In genomic region chr12:65025070-65025469, GRCh38 we compare ENCODE assay signal across 20 cellular contexts.
"Had no signal": no experiment of that assay in that cellular context is flagged by ENCODE, and none has a peak within 500 bp of the region (broad histone marks: within the 10 kb centered on the region; RNA-seq: fewer than 3 reads in every experiment).

No MANE protein-coding gene starts in this region.

- H3K27ac Mint-ChIP-seq: dendritic cell treated with granulocyte-macrophage colony-stimulating factor and Interleukin-4, amounts not matched to agents 40 ng/mL and 50 ng/mL, for 4 days; effector memory CD8-positive, alpha-beta T cell; natural killer cell treated with Interleukin-12 subunit alpha and Interleukin-12 subunit beta and Interleukin-15 and Interleukin-18, amount 100 ng/mL, for 72 hours; progenitor cell of endocrine pancreas; stimulated activated memory B cell treated with anti-CD40 and anti-IgM and Interleukin-4, amounts not matched to agents 10 μg/mL and 1 μg/mL and 100 μg/mL, for 72 hours; stimulated activated naive CD8-positive, alpha-beta T cell treated with anti-CD3 and anti-CD28 coated beads, Interleukin-15, Interleukin-2, amounts not matched to agents 100 ng/mL and 50 ng/mL, for 24 hours had no signal

- DNase-seq: effector memory CD8-positive, alpha-beta T cell; esophagus squamous epithelium; foreskin keratinocyte; head of caudate nucleus; left colon; left ventricle myocardium superior; mesenchymal stem cell; midbrain; occipital lobe; pancreas; right cardiac atrium; stimulated activated CD4-positive, alpha-beta T cell treated with anti-CD3 and anti-CD28 coated beads, Interleukin-2, amount 100 ng/mL, for 48 hours; tibial artery; upper lobe of left lung; uterus had no signal

- H3K4me1 Mint-ChIP-seq: stimulated activated memory B cell treated with anti-CD40 and anti-IgM and Interleukin-4, amounts not matched to agents 10 μg/mL and 1 μg/mL and 100 μg/mL, for 72 hours had no signal

- H3K4me3 Mint-ChIP-seq: dendritic cell treated with granulocyte-macrophage colony-stimulating factor and Interleukin-4, amounts not matched to agents 40 ng/mL and 50 ng/mL, for 4 days; effector memory CD8-positive, alpha-beta T cell; natural killer cell treated with Interleukin-12 subunit alpha and Interleukin-12 subunit beta and Interleukin-15 and Interleukin-18, amount 100 ng/mL, for 72 hours; stimulated activated memory B cell treated with anti-CD40 and anti-IgM and Interleukin-4, amounts not matched to agents 10 μg/mL and 1 μg/mL and 100 μg/mL, for 72 hours; stimulated activated naive CD8-positive, alpha-beta T cell treated with anti-CD3 and anti-CD28 coated beads, Interleukin-15, Interleukin-2, amounts not matched to agents 100 ng/mL and 50 ng/mL, for 24 hours had no signal

- H3K9me3 Mint-ChIP-seq: dendritic cell treated with granulocyte-macrophage colony-stimulating factor and Interleukin-4, amounts not matched to agents 40 ng/mL and 50 ng/mL, for 4 days had no signal

- H3K27me3 Mint-ChIP-seq: progenitor cell of endocrine pancreas; stimulated activated memory B cell treated with anti-CD40 and anti-IgM and Interleukin-4, amounts not matched to agents 10 μg/mL and 1 μg/mL and 100 μg/mL, for 72 hours had no signal

- H3K36me3 Mint-ChIP-seq: natural killer cell treated with Interleukin-12 subunit alpha and Interleukin-12 subunit beta and Interleukin-15 and Interleukin-18, amount 100 ng/mL, for 72 hours; stimulated activated memory B cell treated with anti-CD40 and anti-IgM and Interleukin-4, amounts not matched to agents 10 μg/mL and 1 μg/mL and 100 μg/mL, for 72 hours had no signal
